3 cellular contexts compared by ENCODE assay signal in the genomic region with DNA sequence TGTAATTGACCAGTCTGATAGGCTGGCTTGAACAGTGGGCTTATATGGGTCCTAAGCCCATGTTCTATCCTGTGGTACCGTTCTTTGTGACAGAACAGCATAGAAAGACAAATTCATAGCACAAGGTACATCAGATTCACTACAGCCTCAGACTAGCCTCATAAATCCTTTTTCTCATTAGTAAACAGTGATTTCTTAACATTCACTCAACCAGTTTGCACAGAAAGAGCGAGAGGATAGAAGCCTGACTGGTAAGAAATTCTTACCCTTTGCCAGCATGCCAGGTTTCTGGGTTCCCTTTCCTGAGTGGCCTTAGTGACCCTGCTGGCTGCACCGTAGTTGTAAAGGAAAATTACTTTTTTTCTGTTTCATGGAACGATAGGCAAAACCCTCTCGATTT.
"Had no signal": no experiment of that assay in that cellular context is flagged by ENCODE, and none has a peak within 500 bp of the region (broad histone marks: within the 10 kb centered on the region; RNA-seq: fewer than 3 reads in every experiment).

No MANE protein-coding gene starts in this region.

- DNase-seq: GDM1, GF-D8 had no signal

- H3K4me3 ChIP-seq: GM12878 had no signal

- ATAC-seq: GM12878 had no signal
